ENCODE assay signal across 9 cellular contexts in genomic region chr17:28947639-28948038, GRCh38. TPM values are rescaled to one million over a fixed set of nuclear protein-coding genes. Genes with fewer than 3 reads are reported as not detected.
DNase-seq lines count a peak whose midpoint lies in the region; ATAC-seq and TF ChIP-seq lines count a peak whose summit lies in the region.
"Had no signal": no experiment of that assay in that cellular context is flagged by ENCODE, and none has a peak within 500 bp of the region (broad histone marks: within the 10 kb centered on the region; RNA-seq: fewer than 3 reads in every experiment).

No MANE protein-coding gene starts in this region.

- peaks cover 68% of the 10 kb centered on the region for H3K36me3 Mint-ChIP-seq in CD4-positive, alpha-beta T cell (ENCODE audit: low read depth)
- peaks cover 70% of the 10 kb centered on the region for H3K36me3 Mint-ChIP-seq in dendritic cell treated with granulocyte-macrophage colony-stimulating factor and Interleukin-4, amounts not matched to agents 40 ng/mL and 50 ng/mL, for 4 days (ENCODE audit: low read depth)

- H3K27me3 Mint-ChIP-seq in CD4-positive, alpha-beta T cell = no peaks in the 10 kb centered on the region
- no peaks in the 10 kb centered on the region for H3K27me3 Mint-ChIP-seq in dendritic cell treated with granulocyte-macrophage colony-stimulating factor and Interleukin-4, amounts not matched to agents 40 ng/mL and 50 ng/mL, for 4 days

- intact Hi-C loops in CD4-positive, alpha-beta T cell (cut with DNase I, micrococcal nuclease) = loop anchor here in 1 of 2 experiments (1.0 to 5.0 kb wide), 2 partner anchors 43 to 105 kb away; partner anchors contain the start of gene FAM222B
- intact Hi-C loops in dendritic cell treated with granulocyte-macrophage colony-stimulating factor and Interleukin-4, amounts not matched to agents 40 ng/mL and 50 ng/mL, for 4 days (cut with micrococcal nuclease) = loop anchor here (2.0 kb wide), 1 partner anchor 221 kb away; the partner anchor contains the start of gene TLCD1

- H2AK5ac ChIP-seq in neuronal stem cell (ENCODE audit: low read depth, low read length) = no peak overlapping the region

- H3K9me3 ChIP-seq in CD4-positive, alpha-beta T cell (ENCODE audit: control insufficient read depth, low read length) = no peaks in the 10 kb centered on the region
- H3K9me3 ChIP-seq in Loucy (ENCODE audit: insufficient read depth, low read depth, low read length) (no peaks in the 10 kb centered on the region), neutrophil (no peaks in the 10 kb centered on the region), neuronal stem cell (replicated peaks in 1 of 2; ENCODE audit: control insufficient read depth in 2 of 2, insufficient read depth in 1 of 2, low read depth in 1 of 2, low read length in 2 of 2) (peaks cover 0 to 4% of the 10 kb centered on the region in 2 donors)

- no peak for DNase-seq in CD4-positive, alpha-beta T cell
- DNase-seq in A172 (ENCODE audit: low spot score) (no peak), neuronal stem cell (ENCODE audit: low spot score) (no peak), DMS114 treated with DMSO at 0.1 percent for 48 hours (lab: John Stamatoyannopoulos, UW; ENCODE audit: unreplicated experiment) (no peak), NCI-H2171 (lab: John Stamatoyannopoulos, UW) (no peak)
- DNase-seq: left ventricle myocardium superior had no signal

- H3K4me1 Mint-ChIP-seq in CD4-positive, alpha-beta T cell (ENCODE audit: low read depth) = peaks cover 57% of the 10 kb centered on the region
- H3K4me1 Mint-ChIP-seq in dendritic cell treated with granulocyte-macrophage colony-stimulating factor and Interleukin-4, amounts not matched to agents 40 ng/mL and 50 ng/mL, for 4 days (ENCODE audit: low read depth) = peaks cover 37% of the 10 kb centered on the region

- H3K79me2 ChIP-seq in Loucy (ENCODE audit: insufficient read depth, low read length) = peaks cover 86% of the 10 kb centered on the region

- no peak overlapping the region for H4K8ac ChIP-seq in neuronal stem cell (ENCODE audit: low read depth, low read length)

- H3K4me2 ChIP-seq in Loucy (ENCODE audit: low read depth, low read length, poor library complexity, severe bottlenecking) (peak overlapping the region; percentile 87), neuronal stem cell (ENCODE audit: insufficient read depth, low read length, poor library complexity, severe bottlenecking) (no peak overlapping the region)

- peak overlapping the region; percentile 97 for H3K27ac Mint-ChIP-seq in CD4-positive, alpha-beta T cell
- no peak overlapping the region for H3K27ac Mint-ChIP-seq in dendritic cell treated with granulocyte-macrophage colony-stimulating factor and Interleukin-4, amounts not matched to agents 40 ng/mL and 50 ng/mL, for 4 days

- ATAC-seq in CD4-positive, alpha-beta T cell (ENCODE audit: poor library complexity) = no peak
- ATAC-seq: left ventricle myocardium superior had no signal

- H3K9me3 Mint-ChIP-seq in CD4-positive, alpha-beta T cell = no peaks in the 10 kb centered on the region
- no peaks in the 10 kb centered on the region for H3K9me3 Mint-ChIP-seq in dendritic cell treated with granulocyte-macrophage colony-stimulating factor and Interleukin-4, amounts not matched to agents 40 ng/mL and 50 ng/mL, for 4 days

- no peak overlapping the region for H2BK12ac ChIP-seq in neuronal stem cell (ENCODE audit: low read length)

- H3K23ac ChIP-seq in neuronal stem cell (ENCODE audit: low read depth, low read length, poor library complexity) = no peak overlapping the region

- no peak overlapping the region for H4K91ac ChIP-seq in neuronal stem cell (ENCODE audit: low read depth, low read length, poor library complexity)

- no peaks in the 10 kb centered on the region for H3F3A ChIP-seq in Loucy (ENCODE audit: low read depth)

- H3K79me1 ChIP-seq in neuronal stem cell (ENCODE audit: low read depth, low read length) = peaks cover 6% of the 10 kb centered on the region

- no peak overlapping the region for H2BK5ac ChIP-seq in neuronal stem cell (ENCODE audit: low read length)

- H3K27ac ChIP-seq in CD4-positive, alpha-beta T cell (ENCODE audit: low read depth, low read length) = no peak overlapping the region
- peak overlapping the region; percentile 98 for H3K27ac ChIP-seq in neutrophil
- no peak overlapping the region for H3K27ac ChIP-seq in neuronal stem cell (replicated peaks; ENCODE audit: low read length)

- no peaks in the 10 kb centered on the region for H3K9me2 ChIP-seq in Loucy (replicated peaks; ENCODE audit: low read depth, low read length)

- H3K4me3 Mint-ChIP-seq in CD4-positive, alpha-beta T cell = peak overlapping the region; percentile 96
- peak overlapping the region; percentile 4 for H3K4me3 Mint-ChIP-seq in dendritic cell treated with granulocyte-macrophage colony-stimulating factor and Interleukin-4, amounts not matched to agents 40 ng/mL and 50 ng/mL, for 4 days

- H4K20me1 ChIP-seq in Loucy (ENCODE audit: insufficient read depth, low read length, poor library complexity, severe bottlenecking) = peaks cover 83% of the 10 kb centered on the region

- H3K27me3 ChIP-seq in CD4-positive, alpha-beta T cell (ENCODE audit: control insufficient read depth, insufficient read depth, low read length) = no peaks in the 10 kb centered on the region
- H3K27me3 ChIP-seq in Loucy (ENCODE audit: insufficient read depth, low read length, poor library complexity, severe bottlenecking) (no peaks in the 10 kb centered on the region), neutrophil (no peaks in the 10 kb centered on the region), neuronal stem cell (ENCODE audit: control insufficient read depth in 3 of 3, insufficient read depth in 3 of 3, low read depth in 1 of 3, low read length in 3 of 3) (no peaks in the 10 kb centered on the region)

- H3K36me3 ChIP-seq in Loucy (ENCODE audit: insufficient read depth, low read length) (peaks cover 15% of the 10 kb centered on the region; the same call in 1 of the 2 replicates), neutrophil (peaks cover 9% of the 10 kb centered on the region), neuronal stem cell (replicated peaks in 1 of 2; ENCODE audit: control insufficient read depth in 2 of 2, insufficient read depth in 2 of 2, low read length in 2 of 2) (peaks cover 0 to 58% of the 10 kb centered on the region in 2 donors)

- no CpG with 5 or more reads among the region's 3 CpGs for WGBS in neuronal stem cell (ENCODE audit: extremely low coverage in 2 of 2, insufficient read length in 2 of 2, insufficient replicate concordance in 1 of 2), 2 donors

- no peak overlapping the region for H3K18ac ChIP-seq in neuronal stem cell (ENCODE audit: low read length)

- no peak overlapping the region for H3K14ac ChIP-seq in neuronal stem cell (ENCODE audit: low read length)

- H3K4me1 ChIP-seq in Loucy (ENCODE audit: insufficient read depth, low read length, poor library complexity, severe bottlenecking) = peaks cover 33% of the 10 kb centered on the region
- H3K4me1 ChIP-seq in neutrophil (ENCODE audit: control insufficient read depth in 1 of 2, insufficient read depth in 1 of 2, low read depth in 1 of 2, low read length in 1 of 2) = peaks cover 47 to 57% of the 10 kb centered on the region in 2 experiments
- peaks cover 2 to 8% of the 10 kb centered on the region in 2 donors for H3K4me1 ChIP-seq in neuronal stem cell (ENCODE audit: control insufficient read depth in 2 of 2, insufficient read depth in 1 of 2, low read depth in 1 of 2, low read length in 2 of 2)

- H3K9ac ChIP-seq in Loucy (ENCODE audit: low read depth, low read length, poor library complexity, severe bottlenecking) (peak overlapping the region; percentile 89), neuronal stem cell (ENCODE audit: low read depth, low read length, poor library complexity) (no peak overlapping the region)

- POLR2A ChIA-PET in CD4-positive, alpha-beta T cell (lab: Charles Lee) = interaction anchor here (0.7 to 10.3 kb wide), 4 partner anchors 10 to 228 kb away, joined by 3 to 150 read pairs (median 4); partner anchors contain the start of gene RPL23A

- H3K4ac ChIP-seq in neuronal stem cell (ENCODE audit: low read length) = no peak overlapping the region

- H3K4me3 ChIP-seq in Loucy (ENCODE audit: low read length, poor library complexity, severe bottlenecking) = peak overlapping the region; percentile 94
- H3K4me3 ChIP-seq in neutrophil (ENCODE audit: low read depth in 1 of 2, low read length in 1 of 2) = peak overlapping the region; percentile 97 to 98
- no peak overlapping the region for H3K4me3 ChIP-seq in neuronal stem cell (ENCODE audit: low read length in 2 of 2)

- H2BK120ac ChIP-seq in neuronal stem cell (ENCODE audit: low read depth, low read length) = no peak overlapping the region

- TF ChIP-seq CTCF in CD4-positive, alpha-beta T cell (IDR thresholded peaks at IDR 0.05) = no peak
- TF ChIP-seq CTCF in Loucy (conservative IDR thresholded peaks at IDR 0.05; ENCODE audit: low read length) (no peak), neutrophil (IDR thresholded peaks at IDR 0.05) (no peak)

- H2BK15ac ChIP-seq in neuronal stem cell (ENCODE audit: low read length) = no peak overlapping the region

- H2AFZ ChIP-seq in Loucy (ENCODE audit: low read length) = no peak overlapping the region
- H2AFZ ChIP-seq in neuronal stem cell (ENCODE audit: low read length) = no peak overlapping the region

- CTCF ChIA-PET in CD4-positive, alpha-beta T cell (lab: Charles Lee) = interaction anchor here (0.6 to 3.0 kb wide), 4 partner anchors 22 to 184 kb away, joined by 3 to 13 read pairs (median 3); no protein-coding TSS in a partner anchor

RNA-seq across cellular contexts. Expression of gene PHF12, which starts 3.7 kb away (rescaled TPM):
- 100 to 1,000 TPM; 232 to 247 TPM for total RNA-seq in CD4-positive, alpha-beta T cell
- 16.0 and 22.3 TPM in 2 replicates for total RNA-seq in A172 (2014; rRNA removed; shearing (Covaris generic))
- 24.9 TPM for polyA plus RNA-seq in neuronal stem cell (2013, experiment 1 of 2)
- 24.3 TPM for polyA plus RNA-seq in neuronal stem cell (2013, experiment 2 of 2)

RNA-seq across cellular contexts. Expression of gene DHRS13, which starts 44.8 kb away (rescaled TPM):
- total RNA-seq in CD4-positive, alpha-beta T cell = 10 to 100 TPM; 33.5 to 34.3 TPM
- total RNA-seq in A172 (2014; rRNA removed; shearing (Covaris generic)) = 12.7 and 13.9 TPM in 2 replicates
- 15.4 TPM for polyA plus RNA-seq in neuronal stem cell (2013, experiment 1 of 2)
- 14.5 TPM for polyA plus RNA-seq in neuronal stem cell (2013, experiment 2 of 2)

RNA-seq across cellular contexts. Expression of gene FLOT2, which starts 50.1 kb away (rescaled TPM):
- total RNA-seq in CD4-positive, alpha-beta T cell = 10 to 100 TPM; 79.7 to 85.1 TPM
- total RNA-seq in A172 (2014; rRNA removed; shearing (Covaris generic)) = 43.9 and 45.5 TPM in 2 replicates
- polyA plus RNA-seq in neuronal stem cell (2013, experiment 1 of 2) = 95.3 TPM
- 94.8 TPM for polyA plus RNA-seq in neuronal stem cell (2013, experiment 2 of 2)

RNA-seq across cellular contexts. Expression of gene SEZ6, which starts 58.2 kb away (rescaled TPM):
- under 1 TPM in 1 of 2 experiments, not detected in 1; 0.31 TPM for total RNA-seq in CD4-positive, alpha-beta T cell
- total RNA-seq in A172 (2014; rRNA removed; shearing (Covaris generic)) = 0.07 and 0.52 TPM in 2 replicates
- 0.04 TPM for polyA plus RNA-seq in neuronal stem cell (2013, experiment 1 of 2)
- 0.04 TPM for polyA plus RNA-seq in neuronal stem cell (2013, experiment 2 of 2)
- total RNA-seq: left ventricle myocardium superior had no signal

Comparison
In these comparisons a context has a peak if more than half of its experiments do, and no peak if none do; other contexts are left out.
1. H3K4me3 ChIP-seq: peak in Loucy (single experiment) and neutrophil (2 of 2); none in neuronal stem cell (0 of 2).
2. RNA of gene PHF12, which starts 3.7 kb away (total RNA-seq): 232 to 247 TPM in CD4-positive, alpha-beta T cell; 16.0 to 22.3 TPM in A172; every median in the first group is over 10 times any median in the second.